ENCODE assay signal across 10 cellular contexts in genomic region chr9:93592389-93593021, GRCh38. TPM values are rescaled to one million over a fixed set of nuclear protein-coding genes. Genes with fewer than 3 reads are reported as not detected.
DNase-seq lines count a peak whose midpoint lies in the region; ATAC-seq and TF ChIP-seq lines count a peak whose summit lies in the region.
"Had no signal": no experiment of that assay in that cellular context is flagged by ENCODE, and none has a peak within 500 bp of the region (broad histone marks: within the 10 kb centered on the region; RNA-seq: fewer than 3 reads in every experiment).

No MANE protein-coding gene starts in this region.

- H3K4me1 ChIP-seq in DND-41 (ENCODE audit: insufficient read depth, low read length) (no peaks in the 10 kb centered on the region), breast epithelium (peaks cover 0 to 9% of the 10 kb centered on the region in 2 donors), lung (ENCODE audit: control insufficient read depth in 2 of 2, insufficient read depth in 2 of 2, low read length in 2 of 2) (peaks cover 4 to 28% of the 10 kb centered on the region in 2 donors)

- intact Hi-C loops in breast epithelium (cut with DNase I; ENCODE audit: low total_unique reads), result no loop called here

- no peaks in the 10 kb centered on the region for H3K9me3 ChIP-seq in DND-41 (ENCODE audit: insufficient read depth, low read length, severe bottlenecking)
- H3K9me3 ChIP-seq in breast epithelium, result no peaks in the 10 kb centered on the region
- H3K9me3 ChIP-seq in lung (ENCODE audit: control insufficient read depth in 2 of 2, insufficient read depth in 1 of 2, low read length in 1 of 2), result no peaks in the 10 kb centered on the region
- H3K9me3 ChIP-seq: esophagus squamous epithelium had no signal

- no peak overlapping the region for H2AFZ ChIP-seq in DND-41 (ENCODE audit: low read depth, low read length)

- peaks cover 84% of the 10 kb centered on the region for H4K20me1 ChIP-seq in DND-41 (ENCODE audit: insufficient read depth, low read length)

- ATAC-seq in DND-41 (ENCODE audit: insufficient read depth, low read depth) (peak; percentile 50; the same call in 1 of the 3 replicates), lung (ENCODE audit: insufficient read depth, low FRiP score) (no peak), HG03469 (IDR thresholded peaks at IDR 0.05; ENCODE audit: unreplicated experiment) (no peak), HG03039 (IDR thresholded peaks at IDR 0.05; ENCODE audit: unreplicated experiment) (no peak)

- peak; percentile 5 for DNase-seq in DND-41
- DNase-seq in HEK293T (ENCODE audit: extremely low spot score), result peak; percentile 51
- DNase-seq in breast epithelium (ENCODE audit: low spot score in 2 of 2), result peak in 1 of 2 donors; percentile 19
- peak; percentile 23 for DNase-seq in lung (ENCODE audit: low spot score)
- DNase-seq in ACHN, result no peak
- no peak for DNase-seq in kidney glomerular epithelial cell (lab: John Stamatoyannopoulos, UW)
- DNase-seq: activated naive CD4-positive, alpha-beta T cell; esophagus squamous epithelium had no signal

- no peak overlapping the region for H3K9ac ChIP-seq in DND-41 (ENCODE audit: low read depth, low read length)

- no peak overlapping the region for H3K4me3 ChIP-seq in DND-41 (ENCODE audit: low read depth in 1 of 2, low read length in 2 of 2)
- no peak overlapping the region for H3K4me3 ChIP-seq in breast epithelium
- H3K4me3 ChIP-seq in lung, result no peak overlapping the region
- H3K4me3 ChIP-seq: esophagus squamous epithelium had no signal

- H3K4me2 ChIP-seq in DND-41 (ENCODE audit: insufficient read depth, low read length), result no peak overlapping the region

- in situ Hi-C loops in ACHN (cut with HindIII; ENCODE audit: low pct_ligation_motif_present, low pct_unique_long_range_greater_than_20kb, low sequenced_read_pairs), result no loop called here

- TF ChIP-seq CTCF in DND-41 (IDR thresholded peaks at IDR 0.05; ENCODE audit: borderline replicate concordance, extremely low read depth, low read length, poor library complexity, severe bottlenecking), result peak; percentile 31
- no peak for TF ChIP-seq CTCF in breast epithelium (IDR thresholded peaks at IDR 0.05)
- no peak for TF ChIP-seq CTCF in lung (IDR thresholded peaks at IDR 0.05; ENCODE audit: control extremely low read depth, extremely low read depth)

- 89 to 90% methylated on average over 7 of the region's 7 CpGs for WGBS in lung, 2 donors

- peaks cover 94% of the 10 kb centered on the region for H3K79me2 ChIP-seq in DND-41 (ENCODE audit: insufficient read depth, low read length)

- H3K27ac ChIP-seq in DND-41 (ENCODE audit: low read length), result no peak overlapping the region
- H3K27ac ChIP-seq in breast epithelium, result peak overlapping the region; percentile 5 to 65
- no peak overlapping the region for H3K27ac ChIP-seq in lung (ENCODE audit: low read depth in 1 of 2, low read length in 1 of 2)
- H3K27ac ChIP-seq: esophagus squamous epithelium had no signal

- POLR2A ChIA-PET in HEK293T (lab: Yijun Ruan, JAX), result no interaction called here

- TF ChIP-seq POLR2A in breast epithelium (IDR thresholded peaks at IDR 0.05), result no peak

- no peaks in the 10 kb centered on the region for H3K27me3 ChIP-seq in DND-41 (ENCODE audit: insufficient read depth, low read length, poor library complexity)
- no peaks in the 10 kb centered on the region for H3K27me3 ChIP-seq in breast epithelium
- no peaks in the 10 kb centered on the region for H3K27me3 ChIP-seq in lung (ENCODE audit: control insufficient read depth, insufficient read depth)
- H3K27me3 ChIP-seq: esophagus squamous epithelium had no signal

- no peaks in the 10 kb centered on the region for H3K36me3 ChIP-seq in DND-41 (ENCODE audit: insufficient read depth, low read length)
- H3K36me3 ChIP-seq in breast epithelium, result no peaks in the 10 kb centered on the region
- peaks cover 0 to 1% of the 10 kb centered on the region in 2 donors for H3K36me3 ChIP-seq in lung (ENCODE audit: control insufficient read depth in 2 of 2, insufficient read depth in 2 of 2, low read length in 2 of 2)
- H3K36me3 ChIP-seq: esophagus squamous epithelium had no signal

- CTCF ChIA-PET in HEK293T (lab: Yijun Ruan, JAX), result interaction anchor here (0.6 kb wide), 1 partner anchor 1077 kb away, joined by 3 read pairs; no protein-coding TSS in a partner anchor

TF ChIP-seq in HEK293T, 16 proteins besides CTCF, POLR2A, EP300 and RAD21:
- TF ChIP-seq FOXA1 (IDR thresholded peaks at IDR 0.05) (no peak), ARNT (IDR thresholded peaks at IDR 0.05) (no peak), SUZ12 (IDR thresholded peaks at IDR 0.05) (no peak), LEF1 (IDR thresholded peaks at IDR 0.05; ENCODE audit: borderline replicate concordance) (no peak), BHLHE40 (IDR thresholded peaks at IDR 0.05; ENCODE audit: borderline replicate concordance) (no peak), FOXM1 (IDR thresholded peaks at IDR 0.05; ENCODE audit: borderline replicate concordance) (no peak), ZNF384 (IDR thresholded peaks at IDR 0.05) (no peak), SP1 (IDR thresholded peaks at IDR 0.05) (no peak)
TF ChIP-seq in HEK293T: peak in this region for 0.

RNA-seq across cellular contexts. Expression of gene PHF2, which starts 16.1 kb away (rescaled TPM):
- total RNA-seq in breast epithelium (10 to 100 TPM; 24.8 to 26.9 (median 25.9) TPM), lung (10 to 100 TPM; 33.3 to 33.6 TPM)
- polyA plus RNA-seq in lung, result 10 to 100 TPM; 20.1 to 27.1 TPM

Comparison
In these comparisons a context has a peak if more than half of its experiments do, and no peak if none do; other contexts are left out.
1. DNase-seq: peak in DND-41 (single experiment), HEK293T (single experiment) and lung (single experiment); none in ACHN (single experiment) and kidney glomerular epithelial cell (single experiment).
2. H3K27ac ChIP-seq: peak in breast epithelium (2 of 2); none in DND-41 (single experiment) and lung (0 of 2).